Comparison of ENCODE assay signal across 24 cellular contexts in genomic region chr19:57779220-57779845, GRCh38. TPM values are rescaled to one million over a fixed set of nuclear protein-coding genes. Genes with fewer than 3 reads are reported as not detected.
DNase-seq lines count a peak whose midpoint lies in the region; ATAC-seq, FAIRE-seq and TF ChIP-seq lines count a peak whose summit lies in the region.
"Had no signal": no experiment of that assay in that cellular context is flagged by ENCODE, and none has a peak within 500 bp of the region (broad histone marks: within the 10 kb centered on the region; RNA-seq: fewer than 3 reads in every experiment).

No MANE protein-coding gene starts in this region.

- 98 to 99% methylated on average over 10 of the region's 10 CpGs for WGBS in pancreas, 2 donors
- WGBS in stomach, 5 donors, result 95 to 99% (median 98%) methylated on average over 10 of the region's 10 CpGs

- no peak for ATAC-seq in HG02884 (IDR thresholded peaks at IDR 0.05; ENCODE audit: unreplicated experiment)
- ATAC-seq in pancreas, result no peak
- ATAC-seq: A549; CD8-positive, alpha-beta T cell; HCT116; Right ventricle myocardium inferior had no signal

- no peak for TF ChIP-seq CTCF in HEK293 (tag by site-specific recombination; IDR thresholded peaks at IDR 0.05)
- no peak for TF ChIP-seq CTCF in bronchial epithelial cell (IDR thresholded peaks at IDR 0.05; ENCODE audit: insufficient read depth, low read length, severe bottlenecking)
- TF ChIP-seq CTCF in pancreas (IDR thresholded peaks at IDR 0.05), result no peak
- no peak for TF ChIP-seq CTCF in stomach (IDR thresholded peaks at IDR 0.05)

- intact Hi-C loops in pancreas (cut with DNase I) (no loop called here), stomach (cut with DNase I; ENCODE audit: low total_unique reads) (no loop called here)

- CTCF ChIA-PET in HEK293 (lab: Yijun Ruan, JAX), result interaction anchor here (0.7 kb wide), 1 partner anchor 330 kb away, joined by 3 read pairs; no protein-coding TSS in a partner anchor

- no peaks in the 10 kb centered on the region for H3K4me1 ChIP-seq in BLaER1 treated with 17β-estradiol and CSF1 and Interleukin-3, amounts not matched to agents 10 nM and 100 nM
- H3K4me1 ChIP-seq in HEK293 (ENCODE audit: control insufficient read depth, insufficient read depth, low read length), result no peaks in the 10 kb centered on the region
- H3K4me1 ChIP-seq in muscle layer of duodenum (ENCODE audit: control insufficient read depth in 1 of 2, insufficient read depth in 2 of 2, low read length in 2 of 2), result no peaks in the 10 kb centered on the region
- no peaks in the 10 kb centered on the region for H3K4me1 ChIP-seq in pancreas
- H3K4me1 ChIP-seq in stomach, result no peaks in the 10 kb centered on the region
- H3K4me1 ChIP-seq: A549, BE2C, SJSA1 had no signal

- POLR2A ChIA-PET in HEK293 (lab: Yijun Ruan, JAX), result no interaction called here

- TF ChIP-seq POLR2A in stomach (IDR thresholded peaks at IDR 0.05), result no peak

- H3K27me3 ChIP-seq in BLaER1 treated with 17β-estradiol and CSF1 and Interleukin-3, amounts not matched to agents 10 nM and 100 nM, result no peaks in the 10 kb centered on the region; a peak in 1 of 22 replicates
- H3K27me3 ChIP-seq in bronchial epithelial cell (ENCODE audit: control insufficient read depth, insufficient read depth, low read length), result no peaks in the 10 kb centered on the region
- no peaks in the 10 kb centered on the region for H3K27me3 ChIP-seq in muscle layer of duodenum (ENCODE audit: low read depth, low read length)
- H3K27me3 ChIP-seq in pancreas, result no peaks in the 10 kb centered on the region
- H3K27me3 ChIP-seq in stomach, result no peaks in the 10 kb centered on the region
- H3K27me3 ChIP-seq: BE2C, SJSA1 had no signal

- peaks cover 96 to 100% (median 98%) of the 10 kb centered on the region in 11 experiments for H3K9me3 ChIP-seq in BLaER1 treated with 17β-estradiol and CSF1 and Interleukin-3, amounts not matched to agents 10 nM and 100 nM (replicated peaks in 1 of 11)
- H3K9me3 ChIP-seq in HEK293 (ENCODE audit: control insufficient read depth, insufficient read depth, low read depth, low read length) (peaks cover 8% of the 10 kb centered on the region), muscle layer of duodenum (ENCODE audit: control insufficient read depth in 1 of 2, low read length in 2 of 2) (peaks cover 38 to 60% of the 10 kb centered on the region in 2 donors), pancreas (peaks cover 0 to 17% (median 3%) of the 10 kb centered on the region in 4 donors), stomach (peaks cover 31 to 100% (median 96%) of the 10 kb centered on the region in 4 donors)
- H3K9me3 ChIP-seq: BE2C had no signal

- H3K4me3 ChIP-seq in BLaER1 treated with 17β-estradiol and CSF1 and Interleukin-3, amounts not matched to agents 10 nM and 100 nM, result peak overlapping the region in 8 of 10 experiments; percentile 5 to 46 (median 12); a peak in 11 of 20 replicates
- H3K4me3 ChIP-seq in HEK293 (ENCODE audit: low read depth, low read length) (no peak overlapping the region), bronchial epithelial cell (ENCODE audit: low read depth, low read length) (no peak overlapping the region), muscle layer of duodenum (ENCODE audit: low read depth in 1 of 2, low read length in 2 of 2) (peak overlapping the region; percentile 39 to 42), pancreas (no peak overlapping the region), stomach (no peak overlapping the region)
- H3K4me3 ChIP-seq: A549, SJSA1 had no signal

- H4K20me1 ChIP-seq in BLaER1 treated with 17β-estradiol and CSF1 and Interleukin-3, amounts not matched to agents 10 nM and 100 nM, result peaks cover 0 to 62% (median 12%) of the 10 kb centered on the region in 11 experiments; a peak in 11 of 22 replicates

- H3K9ac ChIP-seq in BLaER1 treated with 17β-estradiol and CSF1 and Interleukin-3, amounts not matched to agents 10 nM and 100 nM, result no peak overlapping the region

- no peak for TF ChIP-seq EP300 in stomach (IDR thresholded peaks at IDR 0.05)

- H3K4me2 ChIP-seq in BLaER1 treated with 17β-estradiol and CSF1 and Interleukin-3, amounts not matched to agents 10 nM and 100 nM, result no peak overlapping the region
- H3K4me2 ChIP-seq: A549 had no signal

- H3K27ac ChIP-seq in BLaER1 treated with 17β-estradiol and CSF1 and Interleukin-3, amounts not matched to agents 10 nM and 100 nM, result no peak overlapping the region
- H3K27ac ChIP-seq in HEK293 (ENCODE audit: extremely low read depth, low read depth, low read length), result no peak overlapping the region
- H3K27ac ChIP-seq in muscle layer of duodenum (ENCODE audit: low read length), result no peak overlapping the region
- no peak overlapping the region for H3K27ac ChIP-seq in pancreas
- no peak overlapping the region for H3K27ac ChIP-seq in stomach
- H3K27ac ChIP-seq: A549, SJSA1 had no signal

- H3K36me3 ChIP-seq in BLaER1 treated with 17β-estradiol and CSF1 and Interleukin-3, amounts not matched to agents 10 nM and 100 nM, result peaks cover 91 to 100% (median 99%) of the 10 kb centered on the region in 11 experiments
- H3K36me3 ChIP-seq in HEK293 (ENCODE audit: control insufficient read depth in 2 of 2, insufficient read depth in 1 of 2, low read length in 2 of 2) (peaks cover 75 to 81% of the 10 kb centered on the region in 2 experiments), bronchial epithelial cell (ENCODE audit: control insufficient read depth, insufficient read depth, low read length) (peaks cover 21% of the 10 kb centered on the region), muscle layer of duodenum (ENCODE audit: control insufficient read depth in 1 of 2, insufficient read depth in 2 of 2, low read length in 2 of 2) (peaks cover 34 to 67% of the 10 kb centered on the region in 2 donors), pancreas (peaks cover 2 to 39% (median 4%) of the 10 kb centered on the region in 3 donors), stomach (peaks cover 53 to 100% (median 88%) of the 10 kb centered on the region in 4 donors)

- FAIRE-seq in bronchial epithelial cell (lab: Jason Lieb, UNC) (peak; percentile 23), pancreas (lab: Jason Lieb, UNC) (no peak)
- FAIRE-seq: A549, G401.6, GM18507, H1, RCC 7860 had no signal

- DNase-seq in bronchial epithelial cell (ENCODE audit: low read depth) (no peak), pancreas (no peak), stomach (no peak), NCI-H2196 (lab: John Stamatoyannopoulos, UW; ENCODE audit: unreplicated experiment) (no peak)
- DNase-seq: BE2C; CD8-positive, alpha-beta T cell; NCI-H1105; NCI-H146; NCI-H2029; NCI-H345; NCI-H524; NCI-H774 had no signal

TF ChIP-seq in HEK293, 187 proteins besides CTCF, POLR2A, EP300 and RAD21:
- TF ChIP-seq SETDB1 (IDR thresholded peaks at IDR 0.05; ENCODE audit: insufficient read length, low read length), result peak; percentile 98
- TF ChIP-seq ZNF292 (tag by site-specific recombination; IDR thresholded peaks at IDR 0.05; ENCODE audit: borderline replicate concordance, low read depth), result no peak
- no peak for TF ChIP-seq SP3 (tag by site-specific recombination; IDR thresholded peaks at IDR 0.05)
- peak; percentile 36; the same call in 1 of the 2 replicates for TF ChIP-seq TRIM28 (IDR thresholded peaks at IDR 0.05; ENCODE audit: borderline replicate concordance, low read length)
- no peak for TF ChIP-seq SALL2 (tag by site-specific recombination; IDR thresholded peaks at IDR 0.05; ENCODE audit: borderline replicate concordance)
- TF ChIP-seq ZNF350 (tag by site-specific recombination; IDR thresholded peaks at IDR 0.05), result no peak
- TF ChIP-seq ZNF404 (tag by site-specific recombination; IDR thresholded peaks at IDR 0.05), result no peak
- no peak for TF ChIP-seq ZIC2 (tag by site-specific recombination; IDR thresholded peaks at IDR 0.05)
TF ChIP-seq in HEK293: peak in this region for 2.

RNA-seq across cellular contexts. Expression of gene ZNF586, which starts 9.9 kb away (rescaled TPM):
- 11.6 and 16.1 TPM in 2 replicates for total RNA-seq in bronchial epithelial cell
- 10 to 100 TPM in 1 of 6 donors, 1 to 10 TPM in 5; 3.9 to 12.9 (median 5.3) TPM for total RNA-seq in pancreas
- 1 to 10 TPM; 3.0 to 4.3 TPM for polyA plus RNA-seq in pancreas
- 10 to 100 TPM in 2 of 5 donors, 1 to 10 TPM in 2, not detected in 1; 7.5 to 46.4 (median 13.0) TPM for total RNA-seq in stomach
- polyA plus RNA-seq in stomach, result 1 to 10 TPM; 5.5 to 7.2 (median 5.7) TPM

RNA-seq across cellular contexts. Expression of gene ZNF776, which starts 32.7 kb away (rescaled TPM):
- 12.4 and 14.0 TPM in 2 replicates for total RNA-seq in bronchial epithelial cell
- 10 to 100 TPM in 1 of 6 donors, 1 to 10 TPM in 5; 2.9 to 10.8 (median 4.5) TPM for total RNA-seq in pancreas
- 1 to 10 TPM; 2.9 to 6.3 TPM for polyA plus RNA-seq in pancreas
- 10 to 100 TPM; 11.1 to 72.0 (median 27.7) TPM for total RNA-seq in stomach
- 1 to 10 TPM; 1.9 to 4.4 (median 2.9) TPM for polyA plus RNA-seq in stomach

RNA-seq across cellular contexts. Expression of gene ZNF552, which starts 35.4 kb away (rescaled TPM):
- total RNA-seq in bronchial epithelial cell (7.0 and 8.2 TPM in 2 replicates), pancreas (1 to 10 TPM; 3.4 to 5.8 (median 4.1) TPM), stomach (10 to 100 TPM; 17.7 to 84.4 (median 69.4) TPM)
- polyA plus RNA-seq in pancreas (1 to 10 TPM; 3.4 to 4.7 TPM), stomach (10 to 100 TPM in 2 of 3 donors, 1 to 10 TPM in 1; 9.6 to 15.5 (median 11.8) TPM)

RNA-seq across cellular contexts. Expression of gene ZNF587B, which starts 50.8 kb away (rescaled TPM):
- 19.8 and 36.1 TPM in 2 replicates for total RNA-seq in bronchial epithelial cell
- 10 to 100 TPM in 1 of 6 donors, 1 to 10 TPM in 5; 8.0 to 10.3 (median 9.0) TPM for total RNA-seq in pancreas
- 1 to 10 TPM; 4.4 to 8.4 TPM for polyA plus RNA-seq in pancreas
- 10 to 100 TPM in 4 of 5 donors, not detected in 1; 10.4 to 60.6 (median 18.4) TPM for total RNA-seq in stomach
- 1 to 10 TPM; 3.0 to 5.2 (median 3.4) TPM for polyA plus RNA-seq in stomach

RNA-seq across cellular contexts. Expression of gene ZNF671, which starts 51.9 kb away (rescaled TPM):
- 5.8 and 7.3 TPM in 2 replicates for total RNA-seq in bronchial epithelial cell
- total RNA-seq in pancreas, result 1 to 10 TPM; 1.7 to 5.8 (median 2.6) TPM
- polyA plus RNA-seq in pancreas, result 1 to 10 TPM; 3.5 to 8.3 TPM
- total RNA-seq in stomach, result 10 to 100 TPM in 3 of 5 donors, 1 to 10 TPM in 1, under 1 TPM in 1; 0.58 to 33.3 (median 13.0) TPM
- polyA plus RNA-seq in stomach, result 1 to 10 TPM in 2 of 3 donors, under 1 TPM in 1; 0.75 to 3.4 (median 1.2) TPM

Comparison
In these comparisons a context has a peak if more than half of its experiments do, and no peak if none do; other contexts are left out.
1. H3K4me3 ChIP-seq: peak in BLaER1 treated with 17β-estradiol and CSF1 and Interleukin-3, amounts not matched to agents 10 nM and 100 nM (8 of 10) and muscle layer of duodenum (2 of 2); none in HEK293 (single experiment), bronchial epithelial cell (single experiment), pancreas (0 of 4) and stomach (0 of 4).